30 cellular contexts compared by ENCODE assay signal in genomic region chr18:75023473-75023872, GRCh38.
A peak's percentile ranks its signal among the peaks of the same experiment; 100 is the strongest.
DNase-seq lines count a peak whose midpoint lies in the region; ATAC-seq and TF ChIP-seq lines count a peak whose summit lies in the region.
"Had no signal": no experiment of that assay in that cellular context is flagged by ENCODE, and none has a peak within 500 bp of the region (broad histone marks: within the 10 kb centered on the region; RNA-seq: fewer than 3 reads in every experiment).

No MANE protein-coding gene starts in this region.

- H3K9me2 ChIP-seq in Karpas-422 (replicated peaks; ENCODE audit: insufficient read depth, low read length) = no peaks in the 10 kb centered on the region

- POLR2A ChIA-PET in A673 (lab: Charles Lee; ENCODE audit: low non-redundant PET) = interaction anchor here (0.6 kb wide), 1 partner anchor 11 kb away, joined by 3 read pairs; no protein-coding TSS in a partner anchor

- H3K9ac ChIP-seq in Karpas-422 (ENCODE audit: low read length) = no peak overlapping the region

- no peaks in the 10 kb centered on the region for H3K9me3 Mint-ChIP-seq in stimulated activated effector memory CD8-positive, alpha-beta T cell treated with anti-CD3 and anti-CD28 coated beads, Interleukin-12 subunit alpha, Interleukin-12 subunit beta, amount 100 ng/mL, for 72 hours
- H3K9me3 Mint-ChIP-seq: CD8-positive, alpha-beta T cell; central memory CD8-positive, alpha-beta T cell had no signal

- no peak overlapping the region for H3K27ac Mint-ChIP-seq in stimulated activated effector memory CD8-positive, alpha-beta T cell treated with anti-CD3 and anti-CD28 coated beads, Interleukin-12 subunit alpha, Interleukin-12 subunit beta, amount 100 ng/mL, for 72 hours
- H3K27ac Mint-ChIP-seq: CD8-positive, alpha-beta T cell; progenitor cell of endocrine pancreas had no signal

- no peak overlapping the region for H3K4me3 ChIP-seq in cardiac muscle cell
- no peak overlapping the region for H3K4me3 ChIP-seq in Karpas-422 (ENCODE audit: low read length)
- H3K4me3 ChIP-seq in A673 (ENCODE audit: low read depth, low read length, poor library complexity, severe bottlenecking) = no peak overlapping the region
- H3K4me3 ChIP-seq: gastrocnemius medialis, K562, PC-9, right lobe of liver had no signal

- H3K36me3 ChIP-seq in cardiac muscle cell (no peaks in the 10 kb centered on the region), Karpas-422 (ENCODE audit: insufficient read depth, low read length) (no peaks in the 10 kb centered on the region), A673 (ENCODE audit: insufficient read depth, low read length, poor library complexity, severe bottlenecking) (no peaks in the 10 kb centered on the region)
- H3K36me3 ChIP-seq: gastrocnemius medialis, right lobe of liver, WERI-Rb-1 had no signal

- no peak overlapping the region for H2AFZ ChIP-seq in Karpas-422 (ENCODE audit: low read length)
- H2AFZ ChIP-seq: PC-9 had no signal

- peaks cover 7% of the 10 kb centered on the region; the same call in 1 of the 2 replicates for H4K20me1 ChIP-seq in Karpas-422 (ENCODE audit: insufficient read depth, low read depth, low read length)

- no peaks in the 10 kb centered on the region for H3K79me2 ChIP-seq in Karpas-422 (ENCODE audit: low read length)

- CTCF ChIA-PET in A673 (lab: Charles Lee) = no interaction called here

- ATAC-seq in Right ventricle myocardium superior (ENCODE audit: poor library complexity) (no peak), HG02759 (IDR thresholded peaks at IDR 0.05; ENCODE audit: unreplicated experiment) (peak; percentile 66), HG03442 (IDR thresholded peaks at IDR 0.05; ENCODE audit: unreplicated experiment) (peak; percentile 71), GM18511 (IDR thresholded peaks at IDR 0.05; ENCODE audit: unreplicated experiment) (no peak)
- peak; percentile 32 for ATAC-seq in stimulated activated effector memory CD8-positive, alpha-beta T cell treated with anti-CD3 and anti-CD28 coated beads, Interleukin-12 subunit alpha, Interleukin-12 subunit beta, amount 100 ng/mL, for 72 hours
- ATAC-seq: CD8-positive, alpha-beta T cell; gastrocnemius medialis; K562; right lobe of liver had no signal

- H3K4me1 ChIP-seq in cardiac muscle cell (ENCODE audit: low read depth) = peaks cover 8% of the 10 kb centered on the region
- no peaks in the 10 kb centered on the region for H3K4me1 ChIP-seq in Karpas-422 (ENCODE audit: low read length)
- no peaks in the 10 kb centered on the region for H3K4me1 ChIP-seq in A673 (ENCODE audit: insufficient read depth, low read length, poor library complexity, severe bottlenecking)
- H3K4me1 ChIP-seq: gastrocnemius medialis, right lobe of liver had no signal

- intact Hi-C loops in Right ventricle myocardium superior (cut with DNase I) (no loop called here), A673 (cut with micrococcal nuclease; ENCODE audit: unreplicated experiment) (no loop called here)

- no peak overlapping the region for H3K4me2 ChIP-seq in Karpas-422 (ENCODE audit: low read depth, low read length, poor library complexity, severe bottlenecking)
- H3K4me2 ChIP-seq: PC-9 had no signal

- no TSS peak for BruUV-seq in A673 (replicated peaks; lab: Mats Ljungman, UMichigan)

- H3K9me3 ChIP-seq in cardiac muscle cell (ENCODE audit: low read depth) (no peaks in the 10 kb centered on the region), Karpas-422 (ENCODE audit: low read length) (no peaks in the 10 kb centered on the region), A673 (ENCODE audit: low read depth, low read length, poor library complexity, severe bottlenecking) (no peaks in the 10 kb centered on the region)
- H3K9me3 ChIP-seq: gastrocnemius medialis, right lobe of liver had no signal

- DNase-seq in cardiac muscle cell (ENCODE audit: low read depth in 1 of 2, low spot score in 1 of 2) (no peak), Right ventricle myocardium superior (no peak), Karpas-422 (no peak), A673 (ENCODE audit: low spot score) (no peak)
- no peak for DNase-seq in stimulated activated effector memory CD8-positive, alpha-beta T cell treated with anti-CD3 and anti-CD28 coated beads, Interleukin-12 subunit alpha, Interleukin-12 subunit beta, amount 100 ng/mL, for 72 hours (ENCODE audit: low spot score in 2 of 2)
- DNase-seq: activated CD4-positive, alpha-beta T cell treated with anti-CD3 and anti-CD28 coated beads for 48 hours; activated T-cell treated with anti-CD3 and anti-CD28 coated beads, Interleukin-2, amount 50 U/mL, for 1 hour; CD8-positive, alpha-beta T cell; dermis blood vessel endothelial cell; EL; gastrocnemius medialis; HCEC 1CT; hippocampal formation; NCI-H1417 treated with DMSO at 0.1 percent for 48 hours; NCI-H2107; NCI-H510A; NK-92 treated with Interleukin-12 subunit alpha and Interleukin-12 subunit beta, amount 100 ng/mL, for 24 hours; PC-9; right lobe of liver; SHP77; stimulated activated CD4-positive, alpha-beta T cell treated with anti-CD3 and anti-CD28 coated beads, Interleukin-12 subunit alpha, Interleukin-12 subunit beta, amount 100 ng/mL, for 4 hours; stimulated activated CD4-positive, alpha-beta T cell treated with anti-CD3 and anti-CD28 coated beads, Interleukin-4, amount 100 ng/mL, for 1 hour; trophoblast cell; WERI-Rb-1 had no signal

- TF ChIP-seq CTCF in cardiac muscle cell (IDR thresholded peaks at IDR 0.05; ENCODE audit: low read depth, low read length) (no peak), A673 (conservative IDR thresholded peaks at IDR 0.05; ENCODE audit: low read depth, low read length) (no peak)

- no peak overlapping the region for H3K4me3 Mint-ChIP-seq in stimulated activated effector memory CD8-positive, alpha-beta T cell treated with anti-CD3 and anti-CD28 coated beads, Interleukin-12 subunit alpha, Interleukin-12 subunit beta, amount 100 ng/mL, for 72 hours
- H3K4me3 Mint-ChIP-seq: CD8-positive, alpha-beta T cell; central memory CD8-positive, alpha-beta T cell had no signal

- peaks cover 21% of the 10 kb centered on the region for H3K4me1 Mint-ChIP-seq in stimulated activated effector memory CD8-positive, alpha-beta T cell treated with anti-CD3 and anti-CD28 coated beads, Interleukin-12 subunit alpha, Interleukin-12 subunit beta, amount 100 ng/mL, for 72 hours

- H3K27me3 ChIP-seq in cardiac muscle cell (no peaks in the 10 kb centered on the region), Karpas-422 (ENCODE audit: low read length) (no peaks in the 10 kb centered on the region), A673 (replicated peaks; ENCODE audit: insufficient read depth, low read depth, low read length, poor library complexity) (no peaks in the 10 kb centered on the region)
- H3K27me3 ChIP-seq: gastrocnemius medialis, right lobe of liver had no signal

- peak overlapping the region; percentile 7 for H3K27ac ChIP-seq in cardiac muscle cell
- no peak overlapping the region for H3K27ac ChIP-seq in Karpas-422 (ENCODE audit: low read length)
- no peak overlapping the region for H3K27ac ChIP-seq in A673 (ENCODE audit: low read depth, low read length, poor library complexity, severe bottlenecking)
- H3K27ac ChIP-seq: gastrocnemius medialis, PC-9, right lobe of liver, WERI-Rb-1 had no signal

- H3K36me3 Mint-ChIP-seq in stimulated activated effector memory CD8-positive, alpha-beta T cell treated with anti-CD3 and anti-CD28 coated beads, Interleukin-12 subunit alpha, Interleukin-12 subunit beta, amount 100 ng/mL, for 72 hours = no peaks in the 10 kb centered on the region

Comparison
In these comparisons a context has a peak if more than half of its experiments do, and no peak if none do; other contexts are left out.
1. ATAC-seq: peak in HG02759 (single experiment), HG03442 (single experiment) and stimulated activated effector memory CD8-positive, alpha-beta T cell treated with anti-CD3 and anti-CD28 coated beads, Interleukin-12 subunit alpha, Interleukin-12 subunit beta, amount 100 ng/mL, for 72 hours (single experiment); none in Right ventricle myocardium superior (single experiment) and GM18511 (single experiment).